ENCODE assay signal across 9 cellular contexts in the genomic region with DNA sequence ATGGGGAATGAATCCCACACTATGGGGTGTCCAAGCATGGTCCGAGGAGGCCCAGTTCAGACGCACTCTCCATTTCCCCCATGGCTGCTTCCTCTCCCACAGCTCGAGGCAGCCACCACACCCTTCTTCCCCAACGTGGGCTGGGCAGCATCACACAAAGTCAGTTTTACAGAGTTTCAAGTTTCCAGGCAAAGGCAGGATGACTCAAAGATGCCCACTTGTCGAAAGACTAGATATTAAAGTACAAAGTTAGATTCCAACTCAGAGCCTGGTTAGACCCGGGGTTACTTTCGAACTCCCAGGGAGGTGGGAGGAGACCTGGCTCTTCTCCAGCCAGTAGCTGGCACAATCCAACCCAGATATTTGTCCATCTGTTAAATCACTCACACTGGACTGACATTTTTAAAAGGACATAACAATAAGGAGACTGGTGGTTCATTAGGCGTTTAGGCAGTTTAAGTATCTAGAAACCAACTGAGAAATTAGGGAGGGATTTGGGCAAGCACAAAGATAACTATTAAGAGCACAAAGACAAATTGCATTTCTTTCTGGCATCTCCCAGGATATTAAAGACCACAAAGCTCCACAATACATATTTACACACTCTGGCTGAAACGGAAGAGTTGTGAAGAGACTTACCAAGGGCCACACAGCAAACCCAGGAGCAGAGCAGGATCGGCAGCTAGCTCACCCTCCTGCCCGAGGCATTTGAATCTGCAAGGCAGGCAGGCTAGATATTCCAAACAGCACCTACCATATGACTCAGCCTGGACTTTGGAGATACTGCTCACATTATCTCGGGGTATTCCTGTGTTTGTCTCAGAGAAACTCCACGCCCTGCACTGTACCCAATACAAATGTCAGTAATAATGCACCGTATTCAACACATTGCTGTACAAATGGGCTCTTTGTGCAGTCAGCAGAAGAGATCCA. TPM values are rescaled to one million over a fixed set of nuclear protein-coding genes. Genes with fewer than 3 reads are reported as not detected.
DNase-seq lines count a peak whose midpoint lies in the region; ATAC-seq and TF ChIP-seq lines count a peak whose summit lies in the region.
"Had no signal": no experiment of that assay in that cellular context is flagged by ENCODE, and none has a peak within 500 bp of the region (broad histone marks: within the 10 kb centered on the region; RNA-seq: fewer than 3 reads in every experiment).

No MANE protein-coding gene starts in this region.

- DNase-seq in EL (peak; percentile 54), T-helper 17 cell (no peak), foreskin fibroblast (peak; percentile 68 to 83), omental fat pad (ENCODE audit: low spot score) (peak; percentile 32), DMS153 (lab: John Stamatoyannopoulos, UW) (no peak), NOMO-1 treated with DMSO at 0.1 percent for 48 hours (lab: John Stamatoyannopoulos, UW; ENCODE audit: unreplicated experiment) (no peak), NCI-H1105 (lab: John Stamatoyannopoulos, UW) (no peak)
- DNase-seq in activated CD4-positive, alpha-beta T cell treated with anti-CD3 and anti-CD28 coated beads, Interleukin-2, amount 50 U/mL, for 48 hours: no peak

- peaks cover 8% of the 10 kb centered on the region for H3K4me1 Mint-ChIP-seq in T-helper 17 cell

- H3K27ac Mint-ChIP-seq in T-helper 17 cell: peak overlapping the region; percentile 24
- H3K27ac Mint-ChIP-seq: dendritic cell treated with granulocyte-macrophage colony-stimulating factor and Interleukin-4, amounts not matched to agents 40 ng/mL and 50 ng/mL, for 4 days had no signal

- no peaks in the 10 kb centered on the region for H3K36me3 Mint-ChIP-seq in T-helper 17 cell (ENCODE audit: low read depth)

- H3K4me3 ChIP-seq in foreskin fibroblast (ENCODE audit: low read depth in 1 of 2, low read length in 2 of 2): no peak overlapping the region

- H3K27me3 Mint-ChIP-seq in T-helper 17 cell: no peaks in the 10 kb centered on the region

- H3K4me3 Mint-ChIP-seq in T-helper 17 cell: no peak overlapping the region
- H3K4me3 Mint-ChIP-seq: dendritic cell treated with granulocyte-macrophage colony-stimulating factor and Interleukin-4, amounts not matched to agents 40 ng/mL and 50 ng/mL, for 4 days had no signal

- H3K9me3 ChIP-seq in T-helper 17 cell (ENCODE audit: control insufficient read depth, low read length, poor library complexity, severe bottlenecking): no peaks in the 10 kb centered on the region

- TF ChIP-seq CTCF in foreskin fibroblast (IDR thresholded peaks at IDR 0.05; ENCODE audit: low read depth, low read length) (no peak), omental fat pad (IDR thresholded peaks at IDR 0.05) (no peak)

- ATAC-seq in T-helper 17 cell (no peak), omental fat pad (ENCODE audit: low FRiP score) (peak; percentile 87)

RNA-seq across cellular contexts. Expression of a gene that starts 34.8 kb away (rescaled TPM):
- total RNA-seq in T-helper 17 cell (1 to 10 TPM; 1.5 to 2.9 TPM), omental fat pad (10 to 100 TPM in 2 of 4 donors, 1 to 10 TPM in 2; 9.2 to 39.6 (median 12.4) TPM)

Comparison
In these comparisons a context has a peak if more than half of its experiments do, and no peak if none do; other contexts are left out.
1. DNase-seq: peak in EL (single experiment), foreskin fibroblast (2 of 2) and omental fat pad (single experiment); none in T-helper 17 cell (0 of 3), DMS153 (single experiment), NOMO-1 treated with DMSO at 0.1 percent for 48 hours (single experiment), NCI-H1105 (single experiment) and activated CD4-positive, alpha-beta T cell treated with anti-CD3 and anti-CD28 coated beads, Interleukin-2, amount 50 U/mL, for 48 hours (0 of 2).